Comparison of ENCODE assay signal across 8 cellular contexts in the genomic region with DNA sequence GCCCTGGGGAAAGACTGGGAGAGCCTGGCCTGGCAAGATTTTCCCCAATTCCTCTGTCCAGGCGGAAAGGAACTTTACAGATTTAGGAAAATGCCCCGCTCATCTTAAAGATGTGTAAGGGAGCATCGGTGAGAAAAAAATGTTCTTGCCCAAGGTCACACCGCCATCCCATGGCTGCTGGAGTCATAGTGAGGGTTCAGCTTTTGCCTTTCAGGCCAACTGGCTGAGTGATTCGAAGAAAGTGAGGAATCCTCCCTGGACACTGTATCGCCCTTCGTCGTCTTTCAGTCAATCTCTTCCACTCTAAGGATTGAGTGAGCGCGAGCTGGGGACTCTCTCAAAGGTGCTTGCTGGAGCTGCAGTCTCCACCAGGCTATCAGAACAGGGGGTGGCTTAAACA. TPM values are rescaled to one million over a fixed set of nuclear protein-coding genes. Genes with fewer than 3 reads are reported as not detected.
A peak's percentile ranks its signal among the peaks of the same experiment; 100 is the strongest.
DNase-seq lines count a peak whose midpoint lies in the region; TF ChIP-seq lines count a peak whose summit lies in the region.

No MANE protein-coding gene starts in this region.

- 34 to 42% methylated on average over 10 of the region's 10 CpGs for WGBS in ectodermal cell, 2 experiments

- H3K9me3 Mint-ChIP-seq in nephron, result no peaks in the 10 kb centered on the region

- peaks cover 19% of the 10 kb centered on the region for H3K36me3 Mint-ChIP-seq in nephron (ENCODE audit: low read depth)

- peak overlapping the region; percentile 77 to 87 (median 81) for H3K4me3 Mint-ChIP-seq in nephron

- H3K79me2 ChIP-seq in Karpas-422 (ENCODE audit: low read length), result no peaks in the 10 kb centered on the region

- H3K27ac ChIP-seq in Karpas-422 (ENCODE audit: low read length) (no peak overlapping the region), ectodermal cell (ENCODE audit: insufficient read depth, low read depth, low read length, poor library complexity, severe bottlenecking) (no peak overlapping the region)

- H3K9me2 ChIP-seq in Karpas-422 (replicated peaks; ENCODE audit: insufficient read depth, low read length), result no peaks in the 10 kb centered on the region

- H3K4me2 ChIP-seq in Karpas-422 (ENCODE audit: low read depth, low read length, poor library complexity, severe bottlenecking), result peak overlapping the region; percentile 31

- H3K36me3 ChIP-seq in Karpas-422 (ENCODE audit: insufficient read depth, low read length), result no peaks in the 10 kb centered on the region
- no peaks in the 10 kb centered on the region for H3K36me3 ChIP-seq in ectodermal cell (ENCODE audit: control insufficient read depth, insufficient read depth, low read length)

- H3K4me1 ChIP-seq in Karpas-422 (ENCODE audit: low read length) (no peaks in the 10 kb centered on the region), ectodermal cell (ENCODE audit: control insufficient read depth, insufficient read depth, low read length) (no peaks in the 10 kb centered on the region)

- H3K27me3 ChIP-seq in Karpas-422 (ENCODE audit: low read length) (no peaks in the 10 kb centered on the region), ectodermal cell (ENCODE audit: control insufficient read depth, insufficient read depth, low read length, poor library complexity, severe bottlenecking) (peaks cover 38% of the 10 kb centered on the region)

- H3K9ac ChIP-seq in Karpas-422 (ENCODE audit: low read length), result no peak overlapping the region

- H2AFZ ChIP-seq in Karpas-422 (ENCODE audit: low read length), result no peak overlapping the region

- peaks cover 34% of the 10 kb centered on the region for H3K27me3 Mint-ChIP-seq in nephron (ENCODE audit: low read depth)

- peaks cover 7% of the 10 kb centered on the region for H3K4me1 Mint-ChIP-seq in nephron

- H3K4me3 ChIP-seq in Karpas-422 (ENCODE audit: low read length), result no peak overlapping the region
- H3K4me3 ChIP-seq in ectodermal cell (ENCODE audit: insufficient read depth, low read depth, low read length), result peak overlapping the region; percentile 46

- peak overlapping the region; percentile 66 to 85 (median 72) for H3K27ac Mint-ChIP-seq in nephron

- TF ChIP-seq CTCF in nephron (IDR thresholded peaks at IDR 0.05; ENCODE audit: unreplicated experiment in 3 of 3), result no peak

- H3K9me3 ChIP-seq in Karpas-422 (ENCODE audit: low read length) (no peaks in the 10 kb centered on the region), ectodermal cell (ENCODE audit: control insufficient read depth, low read length) (no peaks in the 10 kb centered on the region)

- no peaks in the 10 kb centered on the region for H4K20me1 ChIP-seq in Karpas-422 (ENCODE audit: insufficient read depth, low read depth, low read length)

- DNase-seq in DMS79 treated with DMSO at 0.1 percent for 48 hours (lab: John Stamatoyannopoulos, UW) (peak; percentile 3), DMS79 (lab: John Stamatoyannopoulos, UW) (no peak), Karpas-422 (no peak), NCI-H510A treated with DMSO at 0.1 percent for 48 hours (lab: John Stamatoyannopoulos, UW) (no peak), OCI-M2 (lab: John Stamatoyannopoulos, UW; ENCODE audit: unreplicated experiment) (no peak)
- no peak for DNase-seq in stimulated activated CD4-positive, alpha-beta T cell treated with anti-CD3 and anti-CD28 coated beads, Interleukin-4, amount 100 ng/mL, for 4 hours

RNA-seq across cellular contexts. Expression of a gene that starts 1.4 kb away (rescaled TPM):
- not detected in 2 replicates for total RNA-seq in Karpas-422 (2014; rRNA removed; shearing (Covaris generic); ENCODE audit: low replicate concordance)
- 10.3 TPM for polyA plus RNA-seq in ectodermal cell (2013, experiment 1 of 4)
- polyA plus RNA-seq in ectodermal cell (2013, experiment 2 of 4), result 10.4 TPM
- 8.2 TPM for polyA plus RNA-seq in ectodermal cell (2013, experiment 3 of 4)
- polyA plus RNA-seq in ectodermal cell (2013, experiment 4 of 4), result 13.8 TPM

RNA-seq across cellular contexts. Expression of a gene that starts 44.5 kb away (rescaled TPM):
- not detected in 2 replicates for total RNA-seq in Karpas-422 (2014; rRNA removed; shearing (Covaris generic); ENCODE audit: low replicate concordance)
- polyA plus RNA-seq in ectodermal cell (2013, experiment 1 of 4), result not detected
- polyA plus RNA-seq in ectodermal cell (2013, experiment 2 of 4), result not detected
- not detected for polyA plus RNA-seq in ectodermal cell (2013, experiment 3 of 4)
- polyA plus RNA-seq in ectodermal cell (2013, experiment 4 of 4), result not detected

RNA-seq across cellular contexts. Expression of a gene that starts 55.0 kb away (rescaled TPM):
- total RNA-seq in Karpas-422 (2014; rRNA removed; shearing (Covaris generic); ENCODE audit: low replicate concordance), result 53.4 and 80.1 TPM in 2 replicates
- 82.9 TPM for polyA plus RNA-seq in ectodermal cell (2013, experiment 1 of 4)
- polyA plus RNA-seq in ectodermal cell (2013, experiment 2 of 4), result 81.0 TPM
- 73.5 TPM for polyA plus RNA-seq in ectodermal cell (2013, experiment 3 of 4)
- polyA plus RNA-seq in ectodermal cell (2013, experiment 4 of 4), result 77.5 TPM
